In the genomic region with DNA sequence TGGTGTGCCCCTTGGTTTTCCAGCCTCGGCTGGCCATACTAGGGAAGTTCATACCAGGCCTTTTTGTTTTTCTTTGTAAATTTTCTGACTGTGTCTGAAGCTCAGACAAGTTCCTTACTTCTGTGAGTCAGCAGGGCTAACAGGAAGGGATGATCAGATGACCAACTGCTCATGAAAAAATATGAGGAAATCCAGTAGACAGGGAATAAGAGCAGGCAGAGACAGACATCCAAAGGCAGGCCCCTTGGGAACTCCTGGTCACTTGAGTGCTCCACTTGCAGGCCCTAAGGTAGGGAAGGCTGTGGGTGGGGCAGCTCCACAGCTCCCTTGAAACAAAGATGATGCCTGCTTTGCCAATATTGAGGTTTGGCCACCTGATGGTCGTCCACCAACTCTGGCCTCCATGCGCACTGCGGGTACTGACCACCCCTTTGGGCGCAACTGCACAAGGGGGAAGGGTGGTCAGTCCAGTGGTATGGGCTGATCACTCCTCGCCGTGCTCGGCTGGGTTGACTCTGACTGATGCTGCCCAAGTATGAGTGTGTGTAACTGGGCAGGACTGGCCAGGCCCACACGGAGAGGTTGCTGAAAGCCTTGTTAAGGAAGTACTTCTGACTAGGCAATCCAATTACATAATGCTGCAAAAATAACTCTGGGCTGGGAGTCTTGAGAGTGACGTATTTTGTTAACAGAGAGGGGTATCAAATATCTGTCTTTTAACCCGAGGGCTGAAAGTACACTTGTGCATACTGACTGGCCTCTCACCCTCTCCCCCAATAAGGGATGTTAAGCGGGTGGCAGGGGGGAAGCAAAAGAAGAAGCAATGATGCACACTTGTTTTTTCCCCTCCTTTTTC, we compare ENCODE assay signal across 8 cellular contexts. TPM values are rescaled to one million over a fixed set of nuclear protein-coding genes. Genes with fewer than 3 reads are reported as not detected.
DNase-seq lines count a peak whose midpoint lies in the region; ATAC-seq and TF ChIP-seq lines count a peak whose summit lies in the region.

No MANE protein-coding gene starts in this region.

- H3K27me3 ChIP-seq in BLaER1 treated with 17β-estradiol and CSF1 and Interleukin-3, amounts not matched to agents 10 nM and 100 nM: peaks cover 37 to 96% (median 90%) of the 10 kb centered on the region in 11 experiments
- H3K27me3 ChIP-seq in colonic mucosa: peaks cover 19% of the 10 kb centered on the region

- no peaks in the 10 kb centered on the region for H3K9me3 Mint-ChIP-seq in mesothelial cell of epicardium
- no peaks in the 10 kb centered on the region for H3K9me3 Mint-ChIP-seq in activated naive CD8-positive, alpha-beta T cell treated with anti-CD3 and anti-CD28 coated beads for 36 hours

- peaks cover 61% of the 10 kb centered on the region for H3K4me1 Mint-ChIP-seq in mesothelial cell of epicardium
- H3K4me1 Mint-ChIP-seq in activated naive CD8-positive, alpha-beta T cell treated with anti-CD3 and anti-CD28 coated beads for 36 hours: peaks cover 5% of the 10 kb centered on the region

- H3K4me3 ChIP-seq in BLaER1 treated with 17β-estradiol and CSF1 and Interleukin-3, amounts not matched to agents 10 nM and 100 nM: peak overlapping the region in 3 of 10 experiments; percentile 20 to 49 (median 41); a peak in 5 of 20 replicates
- no peak overlapping the region for H3K4me3 ChIP-seq in colonic mucosa

- H3K36me3 ChIP-seq in BLaER1 treated with 17β-estradiol and CSF1 and Interleukin-3, amounts not matched to agents 10 nM and 100 nM: no peaks in the 10 kb centered on the region
- no peaks in the 10 kb centered on the region for H3K36me3 ChIP-seq in colonic mucosa

- H3K4me1 ChIP-seq in BLaER1 treated with 17β-estradiol and CSF1 and Interleukin-3, amounts not matched to agents 10 nM and 100 nM: peaks cover 29 to 81% (median 46%) of the 10 kb centered on the region in 10 experiments
- peaks cover 3% of the 10 kb centered on the region for H3K4me1 ChIP-seq in colonic mucosa

- peaks cover 36% of the 10 kb centered on the region for H3K27me3 Mint-ChIP-seq in mesothelial cell of epicardium (ENCODE audit: low read depth)
- peaks cover 78% of the 10 kb centered on the region for H3K27me3 Mint-ChIP-seq in activated naive CD8-positive, alpha-beta T cell treated with anti-CD3 and anti-CD28 coated beads for 36 hours

- peak overlapping the region in 7 of 11 experiments; percentile 12 to 98 (median 87); a peak in 14 of 22 replicates for H3K4me2 ChIP-seq in BLaER1 treated with 17β-estradiol and CSF1 and Interleukin-3, amounts not matched to agents 10 nM and 100 nM

- peak overlapping the region in 6 of 11 experiments; percentile 35 to 97 (median 88); a peak in 11 of 22 replicates for H3K27ac ChIP-seq in BLaER1 treated with 17β-estradiol and CSF1 and Interleukin-3, amounts not matched to agents 10 nM and 100 nM
- H3K27ac ChIP-seq in colonic mucosa: peak overlapping the region; percentile 45

- H3K9ac ChIP-seq in BLaER1 treated with 17β-estradiol and CSF1 and Interleukin-3, amounts not matched to agents 10 nM and 100 nM: peak overlapping the region in 5 of 11 experiments; percentile 30 to 88 (median 82); a peak in 9 of 22 replicates
- peak overlapping the region in 1 of 2 donors; percentile 30 for H3K9ac ChIP-seq in colonic mucosa (ENCODE audit: low read depth in 2 of 2, low read length in 2 of 2)

- DNase-seq in NCI-H2107 treated with DMSO at 0.1 percent for 48 hours (lab: John Stamatoyannopoulos, UW; ENCODE audit: unreplicated experiment) (peak; percentile 84), colonic mucosa (no peak), mesothelial cell of epicardium (ENCODE audit: low spot score in 2 of 2, unreplicated experiment in 2 of 2) (no peak)
- DNase-seq in activated naive CD8-positive, alpha-beta T cell treated with anti-CD3 and anti-CD28 coated beads for 36 hours: no peak

- intact Hi-C loops in colonic mucosa (cut with DNase I): loop anchor here (10.0 kb wide), 1 partner anchor 106 kb away; no protein-coding TSS in a partner anchor

- peaks cover 0 to 41% (median 15%) of the 10 kb centered on the region in 11 experiments; a peak in 15 of 22 replicates for H4K20me1 ChIP-seq in BLaER1 treated with 17β-estradiol and CSF1 and Interleukin-3, amounts not matched to agents 10 nM and 100 nM

- TF ChIP-seq CTCF in colonic mucosa (IDR thresholded peaks at IDR 0.05) (no peak), mesothelial cell of epicardium (IDR thresholded peaks at IDR 0.05; ENCODE audit: unreplicated experiment) (no peak)

- no peak overlapping the region for H3K4me3 Mint-ChIP-seq in mesothelial cell of epicardium
- H3K4me3 Mint-ChIP-seq in activated naive CD8-positive, alpha-beta T cell treated with anti-CD3 and anti-CD28 coated beads for 36 hours: no peak overlapping the region

- H3K27ac Mint-ChIP-seq in mesothelial cell of epicardium: peak overlapping the region; percentile 39
- no peak overlapping the region for H3K27ac Mint-ChIP-seq in activated naive CD8-positive, alpha-beta T cell treated with anti-CD3 and anti-CD28 coated beads for 36 hours

- no peaks in the 10 kb centered on the region for H3K36me3 Mint-ChIP-seq in mesothelial cell of epicardium
- H3K36me3 Mint-ChIP-seq in activated naive CD8-positive, alpha-beta T cell treated with anti-CD3 and anti-CD28 coated beads for 36 hours: no peaks in the 10 kb centered on the region

- no peaks in the 10 kb centered on the region for H3K9me3 ChIP-seq in BLaER1 treated with 17β-estradiol and CSF1 and Interleukin-3, amounts not matched to agents 10 nM and 100 nM (replicated peaks in 1 of 11)
- no peaks in the 10 kb centered on the region for H3K9me3 ChIP-seq in colonic mucosa

- ATAC-seq in GM21367 (IDR thresholded peaks at IDR 0.05; ENCODE audit: unreplicated experiment) (no peak), HG02970 (IDR thresholded peaks at IDR 0.05; ENCODE audit: low FRiP score, unreplicated experiment) (no peak), GM18502 (IDR thresholded peaks at IDR 0.05; ENCODE audit: poor library complexity, unreplicated experiment) (no peak)

RNA-seq across cellular contexts. Expression of gene ZFHX3, which starts 20.8 kb away (rescaled TPM):
- total RNA-seq in colonic mucosa (10 to 100 TPM; 10.5 to 12.8 TPM), mesothelial cell of epicardium (63.8 to 68.1 TPM (median 67.1 TPM) in 3 replicates)
- total RNA-seq in activated naive CD8-positive, alpha-beta T cell treated with anti-CD3 and anti-CD28 coated beads for 36 hours: under 1 TPM; 0.40 to 0.54 TPM

Comparison
In these comparisons a context has a peak if more than half of its experiments do, and no peak if none do; other contexts are left out.
1. RNA of gene ZFHX3, which starts 20.8 kb away (total RNA-seq): 63.8 to 68.1 TPM in mesothelial cell of epicardium and 10.5 to 12.8 TPM in colonic mucosa; 0.40 to 0.54 TPM in activated naive CD8-positive, alpha-beta T cell treated with anti-CD3 and anti-CD28 coated beads for 36 hours; every median in the first group is over 4 times any median in the second.